Comparison of ENCODE assay signal across 28 cellular contexts in genomic region chr7:141841385-141841784, GRCh38. TPM values are rescaled to one million over a fixed set of nuclear protein-coding genes. Genes with fewer than 3 reads are reported as not detected.
A peak's percentile ranks its signal among the peaks of the same experiment; 100 is the strongest.
DNase-seq lines count a peak whose midpoint lies in the region; ATAC-seq and TF ChIP-seq lines count a peak whose summit lies in the region.
"Had no signal": no experiment of that assay in that cellular context is flagged by ENCODE, and none has a peak within 500 bp of the region (broad histone marks: within the 10 kb centered on the region; RNA-seq: fewer than 3 reads in every experiment).

TSS of gene PRSS37 (minus strand) at chr7:141841485. CDS start at chr7:141841049, 436 bp downstream.

- TF ChIP-seq POLR2A in body of pancreas (IDR thresholded peaks at IDR 0.05) = no peak

- H3K14ac ChIP-seq in trophoblast cell (ENCODE audit: low read length) = no peak within 1 kb of the TSS

- TF ChIP-seq CTCF in body of pancreas (IDR thresholded peaks at IDR 0.05) (no peak), nephron progenitor cell (IDR thresholded peaks at IDR 0.05) (no peak)

- no peak within 1 kb of the TSS for H3K4me2 ChIP-seq in trophoblast cell (ENCODE audit: low read length)
- H3K4me2 ChIP-seq: BLaER1 had no signal

- no peaks in the 10 kb centered on the region for H3K9me3 Mint-ChIP-seq in nephron progenitor cell

- H3K27me3 ChIP-seq in body of pancreas (no peaks in the 10 kb centered on the region), trophoblast cell (ENCODE audit: insufficient read depth, low read length) (no peaks in the 10 kb centered on the region)
- H3K27me3 ChIP-seq: BE2C, BLaER1 had no signal

- H3K27ac ChIP-seq in body of pancreas (peak within 1 kb of the TSS; percentile 61 to 77 (median 67)), trophoblast cell (ENCODE audit: low read depth, low read length) (no peak within 1 kb of the TSS)
- H3K27ac ChIP-seq: BLaER1 had no signal

- no peak within 1 kb of the TSS for H3K4me3 ChIP-seq in body of pancreas
- H3K4me3 ChIP-seq in trophoblast cell (ENCODE audit: low read depth, low read length) = no peak within 1 kb of the TSS
- H3K4me3 ChIP-seq: BLaER1, GM12878 had no signal

- H4K8ac ChIP-seq in trophoblast cell (ENCODE audit: low read depth, low read length) = no peak within 1 kb of the TSS

- no peaks in the 10 kb centered on the region for H3K79me1 ChIP-seq in trophoblast cell (ENCODE audit: low read length)

- H2BK5ac ChIP-seq in trophoblast cell (ENCODE audit: low read depth, low read length, poor library complexity) = no peak within 1 kb of the TSS

- H2BK12ac ChIP-seq in trophoblast cell (ENCODE audit: low read length) = no peak within 1 kb of the TSS

- H3K18ac ChIP-seq in trophoblast cell (ENCODE audit: low read length) = no peak within 1 kb of the TSS

- no peaks in the 10 kb centered on the region for H3K36me3 Mint-ChIP-seq in nephron progenitor cell (ENCODE audit: low read depth)
- H3K36me3 Mint-ChIP-seq: CD14-positive monocyte; CD4-positive, alpha-beta memory T cell had no signal

- no peak within 1 kb of the TSS for H4K91ac ChIP-seq in trophoblast cell (ENCODE audit: low read depth, low read length)

- ATAC-seq in body of pancreas = no peak
- ATAC-seq: GM12878 had no signal

- H3K4me1 Mint-ChIP-seq in nephron progenitor cell = no peaks in the 10 kb centered on the region
- H3K4me1 Mint-ChIP-seq: CD14-positive monocyte; CD4-positive, alpha-beta memory T cell; CD4-positive, CD25-positive, alpha-beta regulatory T cell; CD8-positive, alpha-beta memory T cell had no signal

- H3K79me2 ChIP-seq in trophoblast cell (ENCODE audit: control insufficient read depth, insufficient read depth, low read length, poor library complexity) = no peaks in the 10 kb centered on the region

- H3K4ac ChIP-seq in trophoblast cell (ENCODE audit: low read depth, low read length) = no peak within 1 kb of the TSS

- H2AFZ ChIP-seq in trophoblast cell (ENCODE audit: insufficient read depth, low read length, poor library complexity) = no peak within 1 kb of the TSS

- DNase-seq in body of pancreas (no peak), nephron progenitor cell (no peak), trophoblast cell (no peak), NCI-H526 (lab: John Stamatoyannopoulos, UW) (no peak), COLO829 (ENCODE audit: low spot score) (no peak), DMS 273 (lab: John Stamatoyannopoulos, UW; ENCODE audit: unreplicated experiment) (no peak)
- DNase-seq: 8988T; ACHN; BE2C; C1 segment of cervical spinal cord; Caco-2; Calu3; CD4-positive, alpha-beta memory T cell; CD4-positive, CD25-positive, alpha-beta regulatory T cell; CD8-positive, alpha-beta memory T cell; DMS 273 treated with DMSO at 0.1 percent for 48 hours; DMS153; DMS53; DND-41; EL; GDM1 had no signal

- H3K4me1 ChIP-seq in body of pancreas (peaks cover 53% of the 10 kb centered on the region), trophoblast cell (ENCODE audit: control insufficient read depth in 1 of 2, insufficient read depth in 2 of 2, low read length in 2 of 2) (no peaks in the 10 kb centered on the region)
- H3K4me1 ChIP-seq: BE2C, BLaER1, Caco-2 had no signal

- H2BK120ac ChIP-seq in trophoblast cell (ENCODE audit: insufficient read depth, low read length, poor library complexity) = no peak within 1 kb of the TSS

- H3K4me3 Mint-ChIP-seq in nephron progenitor cell = no peak within 1 kb of the TSS
- H3K4me3 Mint-ChIP-seq: CD14-positive monocyte; CD4-positive, alpha-beta memory T cell; CD4-positive, CD25-positive, alpha-beta regulatory T cell; CD8-positive, alpha-beta memory T cell had no signal

- intact Hi-C loops in body of pancreas (cut with DNase I) = no loop called here

- H3K27ac Mint-ChIP-seq in nephron progenitor cell = peak within 1 kb of the TSS; percentile 14
- H3K27ac Mint-ChIP-seq: CD14-positive monocyte; CD4-positive, alpha-beta memory T cell; CD4-positive, CD25-positive, alpha-beta regulatory T cell had no signal

- H3K9me3 ChIP-seq in body of pancreas (no peaks in the 10 kb centered on the region), trophoblast cell (ENCODE audit: insufficient read depth, low read depth, low read length) (no peaks in the 10 kb centered on the region)
- H3K9me3 ChIP-seq: BE2C, BLaER1, Caco-2 had no signal

- no peak within 1 kb of the TSS for H4K12ac ChIP-seq in trophoblast cell (ENCODE audit: low read depth, low read length)

- peaks cover 2% of the 10 kb centered on the region for H3K27me3 Mint-ChIP-seq in nephron progenitor cell (ENCODE audit: low read depth, poor library complexity)
- H3K27me3 Mint-ChIP-seq: CD4-positive, alpha-beta memory T cell; CD4-positive, CD25-positive, alpha-beta regulatory T cell had no signal

- H3K9ac ChIP-seq in trophoblast cell (ENCODE audit: low read length) = no peak within 1 kb of the TSS
- H3K9ac ChIP-seq: BLaER1 had no signal

- H2AK5ac ChIP-seq in trophoblast cell (ENCODE audit: low read length) = no peak within 1 kb of the TSS

- H3K36me3 ChIP-seq in body of pancreas (replicated peaks in 1 of 2; ENCODE audit: insufficient read depth in 1 of 2, low read depth in 2 of 2) (no peaks in the 10 kb centered on the region), trophoblast cell (ENCODE audit: control insufficient read depth in 1 of 2, insufficient read depth in 2 of 2, low read length in 2 of 2) (no peaks in the 10 kb centered on the region)
- H3K36me3 ChIP-seq: BE2C, BLaER1 had no signal

- peak within 1 kb of the TSS; percentile 47 for H3K23ac ChIP-seq in trophoblast cell (ENCODE audit: low read length)

RNA-seq across cellular contexts. Expression of gene PRSS37, which starts in this region (rescaled TPM):
- not detected for total RNA-seq in body of pancreas
- polyA plus RNA-seq in trophoblast cell (2013) = not detected in 2 replicates
- total RNA-seq: A673; Caco-2; Calu3; CD4-positive, alpha-beta memory T cell; CD4-positive, CD25-positive, alpha-beta regulatory T cell; CD8-positive, alpha-beta memory T cell; Daoy; G401; GM12878 had no signal
- polyA plus RNA-seq: AG04450; CD14-positive monocyte; CD4-positive, CD25-positive, alpha-beta regulatory T cell; CD8-positive, alpha-beta memory T cell; GM12878 had no signal
